28 cellular contexts compared by ENCODE assay signal in genomic region chr6:111221804-111222203, GRCh38.
"Had no signal": no experiment of that assay in that cellular context is flagged by ENCODE, and none has a peak within 500 bp of the region (broad histone marks: within the 10 kb centered on the region; RNA-seq: fewer than 3 reads in every experiment).

No MANE protein-coding gene starts in this region.

- H3K27me3 Mint-ChIP-seq: activated CD4-positive, alpha-beta T cell treated with anti-CD3 and anti-CD28 coated beads for 36 hours; brain; naive thymus-derived CD8-positive, alpha-beta T cell had no signal

- H3K4me3 Mint-ChIP-seq: activated CD4-positive, alpha-beta T cell treated with anti-CD3 and anti-CD28 coated beads for 36 hours; activated CD8-positive, alpha-beta memory T cell treated with anti-CD3 and anti-CD28 coated beads, Interleukin-2, amount 10 ng/mL, durations not matched to agents 7 days and 5 days; activated CD8-positive, alpha-beta T cell treated with anti-CD3 and anti-CD28 coated beads, Interleukin-2, amount 10 ng/mL, durations not matched to agents 7 days and 5 days; brain; naive thymus-derived CD8-positive, alpha-beta T cell; T-helper 2 cell treated with Interferon-gamma antibody and Interleukin-4, amounts not matched to agents 5 μg/mL and 100 μg/mL, for 36 hours had no signal

- H3K27ac Mint-ChIP-seq: activated CD4-positive, alpha-beta T cell treated with anti-CD3 and anti-CD28 coated beads for 36 hours; activated CD8-positive, alpha-beta memory T cell treated with anti-CD3 and anti-CD28 coated beads, Interleukin-2, amount 10 ng/mL, durations not matched to agents 7 days and 5 days; activated CD8-positive, alpha-beta T cell treated with anti-CD3 and anti-CD28 coated beads, Interleukin-2, amount 10 ng/mL, durations not matched to agents 7 days and 5 days; activated naive CD4-positive, alpha-beta T cell treated with anti-CD3 and anti-CD28 coated beads, Interleukin-2, amount 50 U/mL, for 72 hours; brain; T-helper 2 cell treated with Interferon-gamma antibody and Interleukin-4, amounts not matched to agents 5 μg/mL and 100 μg/mL, for 36 hours had no signal

- ATAC-seq: activated CD4-positive, alpha-beta T cell treated with anti-CD3 and anti-CD28 coated beads for 36 hours; activated CD8-positive, alpha-beta memory T cell treated with anti-CD3 and anti-CD28 coated beads, Interleukin-2, amount 10 ng/mL, durations not matched to agents 7 days and 5 days; activated CD8-positive, alpha-beta T cell treated with anti-CD3 and anti-CD28 coated beads, Interleukin-2, amount 10 ng/mL, durations not matched to agents 7 days and 5 days; activated naive CD4-positive, alpha-beta T cell treated with anti-CD3 and anti-CD28 coated beads, Interleukin-2, amount 50 U/mL, for 72 hours; heart right ventricle; left lobe of liver; lower lobe of right lung; naive thymus-derived CD8-positive, alpha-beta T cell; right lobe of liver; upper lobe of right lung had no signal

- H3K9me3 Mint-ChIP-seq: activated naive CD4-positive, alpha-beta T cell treated with anti-CD3 and anti-CD28 coated beads, Interleukin-2, amount 50 U/mL, for 72 hours; brain; naive thymus-derived CD8-positive, alpha-beta T cell; T-helper 2 cell treated with Interferon-gamma antibody and Interleukin-4, amounts not matched to agents 5 μg/mL and 100 μg/mL, for 36 hours had no signal

- DNase-seq: activated CD4-positive, alpha-beta T cell treated with anti-CD3 and anti-CD28 coated beads for 36 hours; activated CD4-positive, CD25-positive, alpha-beta regulatory T cell; activated CD8-positive, alpha-beta memory T cell treated with anti-CD3 and anti-CD28 coated beads, Interleukin-2, amount 10 ng/mL, durations not matched to agents 7 days and 5 days; activated CD8-positive, alpha-beta T cell treated with anti-CD3 and anti-CD28 coated beads, Interleukin-2, amount 10 ng/mL, durations not matched to agents 7 days and 5 days; activated naive CD4-positive, alpha-beta T cell; activated T-cell treated with anti-CD3 and anti-CD28 coated beads, Interleukin-2, amount 50 U/mL, for 48 hours; adrenal gland; aorta; cerebellar nuclear complex; colonic mucosa; dorsolateral prefrontal cortex; effector memory CD4-positive, alpha-beta T cell; heart right ventricle; kidney glomerular epithelial cell; lower lobe of right lung; mesenchymal stem cell; naive thymus-derived CD8-positive, alpha-beta T cell; right lobe of liver; stimulated activated CD4-positive, alpha-beta T cell treated with anti-CD3 and anti-CD28 coated beads, Interleukin-12 subunit alpha, Interleukin-12 subunit beta, amount 100 ng/mL, for 4 hours; stimulated activated CD4-positive, alpha-beta T cell treated with anti-CD3 and anti-CD28 coated beads, Interleukin-4, amount 100 ng/mL, for 1 hour; stomach; T-helper 1 cell; tibial artery; upper lobe of right lung had no signal

- H3K4me1 Mint-ChIP-seq: activated CD8-positive, alpha-beta memory T cell treated with anti-CD3 and anti-CD28 coated beads, Interleukin-2, amount 10 ng/mL, durations not matched to agents 7 days and 5 days; naive thymus-derived CD8-positive, alpha-beta T cell had no signal

- H3K36me3 Mint-ChIP-seq: activated CD8-positive, alpha-beta memory T cell treated with anti-CD3 and anti-CD28 coated beads, Interleukin-2, amount 10 ng/mL, durations not matched to agents 7 days and 5 days; activated naive CD4-positive, alpha-beta T cell treated with anti-CD3 and anti-CD28 coated beads, Interleukin-2, amount 50 U/mL, for 72 hours; brain had no signal
